36 cellular contexts compared by ENCODE assay signal in genomic region chr14:89217876-89218275, GRCh38.
"Had no signal": no experiment of that assay in that cellular context is flagged by ENCODE, and none has a peak within 500 bp of the region (broad histone marks: within the 10 kb centered on the region; RNA-seq: fewer than 3 reads in every experiment).

No MANE protein-coding gene starts in this region.

- H3K27me3 Mint-ChIP-seq: activated B cell treated with CpG ODN at 0.5 μM for 24 hours; activated CD4-positive, alpha-beta memory T cell treated with anti-CD3 and anti-CD28 coated beads for 36 hours; activated naive CD4-positive, alpha-beta T cell treated with anti-CD3 and anti-CD28 coated beads, Interleukin-2, amount 10 ng/mL, durations not matched to agents 7 days and 5 days; activated naive CD8-positive, alpha-beta T cell; activated naive CD8-positive, alpha-beta T cell treated with anti-CD3 and anti-CD28 coated beads, Interleukin-2, amount 50 U/mL, for 24 hours had no signal

- H3K4me3 ChIP-seq: Peyer's patch had no signal

- H3K27me3 ChIP-seq: brain microvascular endothelial cell, Peyer's patch had no signal

- H3K27ac ChIP-seq: brain microvascular endothelial cell, Peyer's patch had no signal

- ATAC-seq: activated naive CD8-positive, alpha-beta T cell treated with anti-CD3 and anti-CD28 coated beads, Interleukin-2, amount 50 U/mL, for 24 hours; activated T-cell treated with anti-CD3 and anti-CD28 coated beads, Interleukin-2, amount 50 U/mL, for 4 hours; PC-3; Right ventricle myocardium inferior had no signal

- DNase-seq: activated B cell treated with CpG ODN at 0.5 μM for 24 hours; activated CD4-positive, alpha-beta memory T cell treated with anti-CD3 and anti-CD28 coated beads for 36 hours; activated CD4-positive, alpha-beta T cell treated with anti-CD3 and anti-CD28 coated beads for 4 hours; activated CD4-positive, alpha-beta T cell treated with anti-CD3 and anti-CD28 coated beads, Interleukin-2, amount 50 U/mL, for 1 hour; activated CD4-positive, CD25-positive, alpha-beta regulatory T cell treated with anti-CD3 and anti-CD28 coated beads, Interleukin-2, amount 50 U/mL, for 72 hours; activated CD8-positive, alpha-beta memory T cell treated with anti-CD3 and anti-CD28 coated beads, Interleukin-2, amount 50 U/mL, for 4 hours; activated gamma-delta T cell treated with Interleukin-2 at 50 U/mL for 16 hours; activated naive CD4-positive, alpha-beta T cell treated with anti-CD3 and anti-CD28 coated beads, Interleukin-2, amount 10 ng/mL, durations not matched to agents 7 days and 5 days; activated naive CD8-positive, alpha-beta T cell treated with anti-CD3 and anti-CD28 coated beads, Interleukin-2, amount 50 U/mL, for 24 hours; activated T-cell treated with anti-CD3 and anti-CD28 coated beads for 4 hours; activated T-cell treated with anti-CD3 and anti-CD28 coated beads, Interleukin-2, amount 50 U/mL, for 4 hours; anterior cingulate cortex; brain microvascular endothelial cell; central memory CD4-positive, alpha-beta T cell; Karpas-422; KBM-7; NCI-H1105; NCI-H1417 treated with DMSO at 0.1 percent for 48 hours; NCI-H187 treated with DMSO at 0.1 percent for 48 hours; NCI-H2081; NCI-H2171 treated with DMSO at 0.1 percent for 48 hours; NCI-H2227 treated with DMSO at 0.1 percent for 48 hours; NCI-H446; NCI-H510A treated with DMSO at 0.1 percent for 48 hours; NK-92 treated with Interleukin-12 subunit alpha and Interleukin-12 subunit beta, amount 100 ng/mL, for 24 hours; PC-3; Peyer's patch; RPMI8226; SIG-M5; SW 1271; T-helper 1 cell; T-helper 2 cell; T-helper 9 cell had no signal

- H3K9me3 ChIP-seq: Peyer's patch had no signal

- H3K9me3 Mint-ChIP-seq: activated B cell treated with CpG ODN at 0.5 μM for 24 hours; activated CD4-positive, alpha-beta memory T cell treated with anti-CD3 and anti-CD28 coated beads for 36 hours; activated naive CD4-positive, alpha-beta T cell treated with anti-CD3 and anti-CD28 coated beads, Interleukin-2, amount 10 ng/mL, durations not matched to agents 7 days and 5 days; activated naive CD8-positive, alpha-beta T cell treated with anti-CD3 and anti-CD28 coated beads, Interleukin-2, amount 50 U/mL, for 24 hours; activated T-cell treated with anti-CD3 and anti-CD28 coated beads, Interleukin-2, amount 50 U/mL, for 4 hours; activated T-helper 1 cell treated with anti-CD3 and anti-CD28 coated beads, Interleukin-12 subunit alpha, Interleukin-12 subunit beta, Interleukin-2, Interleukin-4 antibody, amounts not matched to agents 30 ng/mL and 10 ng/mL and 1 ng/mL, durations not matched to agents 14 hours and 24 hours and 36 hours had no signal

- H3K36me3 ChIP-seq: brain microvascular endothelial cell, Peyer's patch had no signal

- H3K27ac Mint-ChIP-seq: activated B cell treated with CpG ODN at 0.5 μM for 24 hours; activated CD4-positive, alpha-beta memory T cell treated with anti-CD3 and anti-CD28 coated beads for 36 hours; activated naive CD4-positive, alpha-beta T cell treated with anti-CD3 and anti-CD28 coated beads, Interleukin-2, amount 10 ng/mL, durations not matched to agents 7 days and 5 days; activated naive CD8-positive, alpha-beta T cell; activated naive CD8-positive, alpha-beta T cell treated with anti-CD3 and anti-CD28 coated beads, Interleukin-2, amount 50 U/mL, for 24 hours; activated T-helper 1 cell treated with anti-CD3 and anti-CD28 coated beads, Interleukin-12 subunit alpha, Interleukin-12 subunit beta, Interleukin-2, Interleukin-4 antibody, amounts not matched to agents 30 ng/mL and 10 ng/mL and 1 ng/mL, durations not matched to agents 14 hours and 24 hours and 36 hours had no signal

- H3K4me3 Mint-ChIP-seq: activated B cell treated with CpG ODN at 0.5 μM for 24 hours; activated CD4-positive, alpha-beta memory T cell treated with anti-CD3 and anti-CD28 coated beads for 36 hours; activated naive CD4-positive, alpha-beta T cell treated with anti-CD3 and anti-CD28 coated beads, Interleukin-2, amount 10 ng/mL, durations not matched to agents 7 days and 5 days; activated naive CD8-positive, alpha-beta T cell; activated naive CD8-positive, alpha-beta T cell treated with anti-CD3 and anti-CD28 coated beads, Interleukin-2, amount 50 U/mL, for 24 hours; activated T-cell treated with anti-CD3 and anti-CD28 coated beads, Interleukin-2, amount 50 U/mL, for 4 hours; activated T-helper 1 cell treated with anti-CD3 and anti-CD28 coated beads, Interleukin-12 subunit alpha, Interleukin-12 subunit beta, Interleukin-2, Interleukin-4 antibody, amounts not matched to agents 30 ng/mL and 10 ng/mL and 1 ng/mL, durations not matched to agents 14 hours and 24 hours and 36 hours had no signal
